Comparison of ENCODE assay signal across 10 cellular contexts in genomic region chr13:114025432-114026127, GRCh38. TPM values are rescaled to one million over a fixed set of nuclear protein-coding genes. Genes with fewer than 3 reads are reported as not detected.
DNase-seq lines count a peak whose midpoint lies in the region; ATAC-seq and TF ChIP-seq lines count a peak whose summit lies in the region.
"Had no signal": no experiment of that assay in that cellular context is flagged by ENCODE, and none has a peak within 500 bp of the region (broad histone marks: within the 10 kb centered on the region; RNA-seq: fewer than 3 reads in every experiment).

No MANE protein-coding gene starts in this region.

- peaks cover 58% of the 10 kb centered on the region for H3K36me3 ChIP-seq in SJSA1
- no peaks in the 10 kb centered on the region for H3K36me3 ChIP-seq in cardiac muscle cell
- H3K36me3 ChIP-seq in sigmoid colon = peaks cover 0 to 38% (median 16%) of the 10 kb centered on the region in 4 donors
- peaks cover 12% of the 10 kb centered on the region for H3K36me3 ChIP-seq in MG63

- TF ChIP-seq CTCF in cardiac muscle cell (IDR thresholded peaks at IDR 0.05; ENCODE audit: low read depth, low read length) = peak; percentile 40
- TF ChIP-seq CTCF in sigmoid colon (IDR thresholded peaks at IDR 0.05) = no peak

- DNase-seq in SJSA1 (ENCODE audit: low read depth in 1 of 2, low spot score in 2 of 2) (peak in 1 of 2 experiments; percentile 63), cardiac muscle cell (ENCODE audit: low read depth in 1 of 2, low spot score in 1 of 2) (peak; percentile 21 to 88), sigmoid colon (peak; percentile 83), MG63 (no peak), NCI-H2081 (lab: John Stamatoyannopoulos, UW) (no peak)
- no peak for DNase-seq in activated CD4-positive, alpha-beta T cell treated with anti-CD3 and anti-CD28 coated beads, Interleukin-2, amount 50 U/mL, for 48 hours
- DNase-seq: stimulated activated naive CD4-positive, alpha-beta T cell had no signal

- H3K9me3 ChIP-seq in SJSA1 (replicated peaks) (no peaks in the 10 kb centered on the region), cardiac muscle cell (ENCODE audit: low read depth) (no peaks in the 10 kb centered on the region), sigmoid colon (no peaks in the 10 kb centered on the region), MG63 (no peaks in the 10 kb centered on the region)

- H3K4me3 ChIP-seq in SJSA1 (no peak overlapping the region), cardiac muscle cell (no peak overlapping the region), sigmoid colon (no peak overlapping the region), MG63 (no peak overlapping the region)

- 72 to 76% methylated on average over 19 of the region's 19 CpGs for WGBS in sigmoid colon, 2 donors

- no peak for TF ChIP-seq EP300 in sigmoid colon (IDR thresholded peaks at IDR 0.05)

- H3K27me3 ChIP-seq in SJSA1 (replicated peaks) = no peaks in the 10 kb centered on the region
- no peaks in the 10 kb centered on the region for H3K27me3 ChIP-seq in cardiac muscle cell
- no peaks in the 10 kb centered on the region for H3K27me3 ChIP-seq in sigmoid colon
- H3K27me3 ChIP-seq in MG63 = no peaks in the 10 kb centered on the region

- intact Hi-C loops in sigmoid colon (cut with DNase I) = loop anchor here (5.0 kb wide), 1 partner anchor 202 kb away; no protein-coding TSS in a partner anchor

- peaks cover 33% of the 10 kb centered on the region for H3K4me1 ChIP-seq in SJSA1 (replicated peaks)
- no peaks in the 10 kb centered on the region for H3K4me1 ChIP-seq in cardiac muscle cell (ENCODE audit: low read depth)
- peaks cover 0 to 37% (median 29%) of the 10 kb centered on the region in 4 donors for H3K4me1 ChIP-seq in sigmoid colon

- peak overlapping the region; percentile 5; the same call in 1 of the 2 replicates for H3K27ac ChIP-seq in SJSA1
- no peak overlapping the region for H3K27ac ChIP-seq in cardiac muscle cell
- peak overlapping the region; percentile 31 to 81 (median 68) for H3K27ac ChIP-seq in sigmoid colon
- H3K27ac ChIP-seq: KMS-11 had no signal

- TF ChIP-seq POLR2A in sigmoid colon (IDR thresholded peaks at IDR 0.05) = no peak

- peak; percentile 24 for ATAC-seq in GM21717 (IDR thresholded peaks at IDR 0.05; ENCODE audit: unreplicated experiment)
- no peak for ATAC-seq in GM19395 (IDR thresholded peaks at IDR 0.05; ENCODE audit: unreplicated experiment)

RNA-seq across cellular contexts. Expression of gene C13orf46, which starts 51.7 kb away (rescaled TPM):
- not detected in 2 replicates for total RNA-seq in SJSA1 (2014; rRNA removed; shearing (Covaris generic))
- total RNA-seq in cardiac muscle cell = 0.04 TPM in 1 of 2 replicates, not detected in the other
- 0.35 TPM in 1 of 2 replicates, not detected in the other for polyA plus RNA-seq in cardiac muscle cell
- total RNA-seq in sigmoid colon = 10 to 100 TPM in 1 of 4 donors, under 1 TPM in 2, not detected in 1; 0.71 to 11.9 (median 0.81) TPM
- 1 to 10 TPM in 1 of 3 donors, under 1 TPM in 1, not detected in 1; 0.23 to 1.2 TPM for polyA plus RNA-seq in sigmoid colon
- total RNA-seq in MG63 (2014; rRNA removed; shearing (Covaris generic); ENCODE audit: low replicate concordance) = not detected in 2 replicates

Comparison
In these comparisons a context has a peak if more than half of its experiments do, and no peak if none do; other contexts are left out.
1. DNase-seq: peak in cardiac muscle cell (2 of 2) and sigmoid colon (single experiment); none in MG63 (single experiment), activated CD4-positive, alpha-beta T cell treated with anti-CD3 and anti-CD28 coated beads, Interleukin-2, amount 50 U/mL, for 48 hours (0 of 2) and NCI-H2081 (0 of 2).